In the genomic region with DNA sequence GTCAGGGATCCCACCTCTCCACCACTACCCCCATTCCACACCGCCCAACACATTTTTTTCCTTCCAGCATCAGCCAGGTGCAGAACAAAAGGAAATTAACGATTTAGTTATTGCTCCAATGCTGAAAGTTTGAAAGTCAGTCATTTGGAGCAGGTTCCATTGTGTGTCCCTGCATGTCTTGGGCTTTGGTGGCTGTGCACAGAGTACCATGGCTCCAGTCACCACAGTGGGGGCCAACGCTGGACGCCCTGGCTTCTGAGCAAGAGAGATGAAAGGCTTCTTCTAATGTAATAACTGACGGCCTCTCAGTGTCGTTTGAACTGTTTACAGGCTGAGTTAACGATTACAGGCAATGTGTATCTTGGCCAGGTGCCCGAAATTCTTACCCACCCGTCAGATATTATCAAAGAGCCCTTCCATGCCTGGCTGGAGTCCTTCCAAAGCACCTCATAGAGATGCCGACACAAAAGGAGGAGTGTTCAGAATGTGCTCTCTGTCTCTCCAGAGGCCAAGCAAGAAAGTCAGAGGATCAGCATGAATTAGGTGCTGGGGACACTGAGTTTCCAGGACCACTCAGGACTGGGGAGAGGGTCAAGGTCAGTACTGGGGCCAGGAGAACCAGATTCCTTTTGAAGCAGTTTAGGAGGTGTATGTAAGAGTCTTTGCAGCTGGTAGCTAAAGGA, we compare ENCODE assay signal across 8 cellular contexts. TPM values are rescaled to one million over a fixed set of nuclear protein-coding genes. Genes with fewer than 3 reads are reported as not detected.
DNase-seq lines count a peak whose midpoint lies in the region; ATAC-seq and TF ChIP-seq lines count a peak whose summit lies in the region.

No MANE protein-coding gene starts in this region.

- WGBS in heart left ventricle, 4 donors = 17 to 24% (median 20%) methylated on average over 10 of the region's 10 CpGs
- WGBS in gastroesophageal sphincter (ENCODE audit: low coverage in 1 of 2), 2 donors = 20 to 63% methylated on average over 2 to 5 of the region's 10 CpGs

- TF ChIP-seq EP300 in gastroesophageal sphincter (IDR thresholded peaks at IDR 0.05) = no peak

- TF ChIP-seq POLR2A in heart left ventricle (IDR thresholded peaks at IDR 0.05) (no peak), gastroesophageal sphincter (IDR thresholded peaks at IDR 0.05) (no peak)

- intact Hi-C loops in heart left ventricle (cut with DNase I) = no loop called here

- DNase-seq in heart left ventricle (peak in 4 of 5 donors; percentile 23 to 39 (median 30)), right atrium auricular region (ENCODE audit: low spot score) (no peak), RPMI7951 (ENCODE audit: low read depth) (peak; percentile 82), foreskin keratinocyte (peak; percentile 66 to 84), amniotic stem cell (lab: John Stamatoyannopoulos, UW) (no peak)

- ATAC-seq in heart left ventricle = peak; percentile 20 to 66 (median 37)
- peak; percentile 64 for ATAC-seq in foreskin keratinocyte
- no peak for ATAC-seq in HG02798 (IDR thresholded peaks at IDR 0.05; ENCODE audit: poor library complexity, unreplicated experiment)
- no peak for ATAC-seq in HG02870 (IDR thresholded peaks at IDR 0.05; ENCODE audit: unreplicated experiment)
- ATAC-seq in gastroesophageal sphincter = no peak

- H3K9me3 ChIP-seq in heart left ventricle (no peaks in the 10 kb centered on the region), right atrium auricular region (no peaks in the 10 kb centered on the region), gastroesophageal sphincter (no peaks in the 10 kb centered on the region)

- no peak overlapping the region for H3K4me3 ChIP-seq in heart left ventricle
- no peak overlapping the region for H3K4me3 ChIP-seq in right atrium auricular region
- no peak overlapping the region for H3K4me3 ChIP-seq in gastroesophageal sphincter

- H3K27me3 ChIP-seq in heart left ventricle = peaks cover 0 to 22% (median 0%) of the 10 kb centered on the region in 9 donors
- H3K27me3 ChIP-seq in right atrium auricular region = no peaks in the 10 kb centered on the region
- H3K27me3 ChIP-seq in foreskin keratinocyte = no peaks in the 10 kb centered on the region
- H3K27me3 ChIP-seq in gastroesophageal sphincter = peaks cover 41% of the 10 kb centered on the region

- no peaks in the 10 kb centered on the region for H3K36me3 ChIP-seq in heart left ventricle
- H3K36me3 ChIP-seq in right atrium auricular region = no peaks in the 10 kb centered on the region
- H3K36me3 ChIP-seq in gastroesophageal sphincter = no peaks in the 10 kb centered on the region

- TF ChIP-seq CTCF in heart left ventricle (IDR thresholded peaks at IDR 0.05) = no peak
- TF ChIP-seq CTCF in right atrium auricular region (IDR thresholded peaks at IDR 0.05) = no peak
- TF ChIP-seq CTCF in foreskin keratinocyte (conservative IDR thresholded peaks at IDR 0.05) = no peak
- TF ChIP-seq CTCF in gastroesophageal sphincter (IDR thresholded peaks at IDR 0.05) = no peak

- H3K27ac ChIP-seq in heart left ventricle (no peak overlapping the region), right atrium auricular region (no peak overlapping the region), foreskin keratinocyte (no peak overlapping the region), gastroesophageal sphincter (no peak overlapping the region)

- H3K4me1 ChIP-seq in heart left ventricle (peaks cover 0 to 10% (median 3%) of the 10 kb centered on the region in 12 donors), right atrium auricular region (peaks cover 0 to 5% of the 10 kb centered on the region in 2 donors), foreskin keratinocyte (peaks cover 38% of the 10 kb centered on the region), gastroesophageal sphincter (no peaks in the 10 kb centered on the region)

RNA-seq across cellular contexts. Expression of a gene that starts 25.9 kb away (rescaled TPM):
- total RNA-seq in heart left ventricle (1 to 10 TPM; 3.8 to 7.5 (median 5.1) TPM), right atrium auricular region (1 to 10 TPM; 4.4 to 5.5 TPM), foreskin keratinocyte (13.5 and 15.0 TPM in 2 replicates), gastroesophageal sphincter (under 1 TPM in 2 of 4 donors, not detected in 2; 0.16 to 0.79 TPM)
- polyA plus RNA-seq in heart left ventricle (1 to 10 TPM; 1.9 to 2.7 TPM), foreskin keratinocyte (8.5 and 9.7 TPM in 2 replicates)
- 0.12 TPM in 1 of 2 replicates, not detected in the other for total RNA-seq in RPMI7951 (2014; rRNA removed; shearing (Covaris generic))

RNA-seq across cellular contexts. Expression of a gene that starts 39.4 kb away (rescaled TPM):
- total RNA-seq in heart left ventricle (10 to 100 TPM; 44.1 to 69.9 (median 58.0) TPM), right atrium auricular region (10 to 100 TPM; 50.0 to 51.4 TPM), foreskin keratinocyte (70.1 and 73.0 TPM in 2 replicates), gastroesophageal sphincter (10 to 100 TPM; 40.1 to 55.4 (median 45.1) TPM)
- polyA plus RNA-seq in heart left ventricle (10 to 100 TPM; 53.9 to 92.7 TPM), foreskin keratinocyte (118 and 127 TPM in 2 replicates)
- total RNA-seq in RPMI7951 (2014; rRNA removed; shearing (Covaris generic)) = 61.0 and 61.4 TPM in 2 replicates

Comparison
In these comparisons a context has a peak if more than half of its experiments do, and no peak if none do; other contexts are left out.
1. DNase-seq: peak in heart left ventricle (4 of 5), RPMI7951 (single experiment) and foreskin keratinocyte (2 of 2); none in right atrium auricular region (single experiment) and amniotic stem cell (single experiment).
2. ATAC-seq: peak in heart left ventricle (4 of 4) and foreskin keratinocyte (single experiment); none in HG02798 (single experiment), HG02870 (single experiment) and gastroesophageal sphincter (single experiment).